18 cellular contexts compared by ENCODE assay signal in the genomic region with DNA sequence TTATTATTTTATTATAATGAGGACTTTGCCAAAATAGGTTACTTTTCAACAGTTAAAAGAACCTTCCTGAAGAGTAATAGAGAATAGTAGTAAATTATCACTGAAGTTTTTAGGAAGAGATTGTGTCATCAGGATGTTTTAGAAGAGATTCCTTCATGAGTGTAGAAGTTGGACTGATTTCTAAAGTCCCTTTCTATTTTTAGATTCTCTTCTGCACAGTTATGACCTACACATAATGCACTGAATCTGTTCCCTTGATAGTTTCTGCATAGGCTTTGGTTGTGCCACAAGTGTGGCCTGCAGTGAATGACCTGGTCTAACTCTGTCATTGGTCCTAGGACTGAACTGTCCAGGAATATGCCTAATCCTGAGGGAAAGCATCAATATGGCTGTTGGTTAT. TPM values are rescaled to one million over a fixed set of nuclear protein-coding genes. Genes with fewer than 3 reads are reported as not detected.
DNase-seq lines count a peak whose midpoint lies in the region; ATAC-seq, FAIRE-seq and TF ChIP-seq lines count a peak whose summit lies in the region.
"Had no signal": no experiment of that assay in that cellular context is flagged by ENCODE, and none has a peak within 500 bp of the region (broad histone marks: within the 10 kb centered on the region; RNA-seq: fewer than 3 reads in every experiment).

No MANE protein-coding gene starts in this region.

- H3K79me2 ChIP-seq in DOHH2 (ENCODE audit: control insufficient read depth, low read length) = no peaks in the 10 kb centered on the region

- H3K27ac ChIP-seq in DOHH2 (ENCODE audit: low read depth, low read length) (no peak overlapping the region), neutrophil (peak overlapping the region; percentile 12), small intestine (ENCODE audit: low read depth in 1 of 2, low read length in 1 of 2) (no peak overlapping the region), colonic mucosa (no peak overlapping the region)
- H3K27ac ChIP-seq: PC-9, RWPE1 had no signal

- no peak overlapping the region for H3K4me3 Mint-ChIP-seq in T-helper 17 cell
- H3K4me3 Mint-ChIP-seq: CD14-positive monocyte had no signal

- peaks cover 51% of the 10 kb centered on the region for H3K36me3 ChIP-seq in DOHH2 (ENCODE audit: control insufficient read depth, low read length)
- peaks cover 59% of the 10 kb centered on the region for H3K36me3 ChIP-seq in neutrophil
- H3K36me3 ChIP-seq in small intestine (ENCODE audit: control insufficient read depth in 2 of 2, insufficient read depth in 2 of 2, low read length in 2 of 2) = peaks cover 5 to 9% of the 10 kb centered on the region in 2 donors
- no peaks in the 10 kb centered on the region for H3K36me3 ChIP-seq in colonic mucosa

- FAIRE-seq in small intestine (lab: Jason Lieb, UNC) = no peak

- no peak for ATAC-seq in T-helper 17 cell

- H3K27me3 Mint-ChIP-seq in T-helper 17 cell = no peaks in the 10 kb centered on the region

- H3K4me1 Mint-ChIP-seq in T-helper 17 cell = peaks cover 5% of the 10 kb centered on the region

- H3K9me2 ChIP-seq in DOHH2 (replicated peaks; ENCODE audit: control insufficient read depth, low read length) = no peaks in the 10 kb centered on the region

- H3K27me3 ChIP-seq in DOHH2 (ENCODE audit: control insufficient read depth, low read length) (no peaks in the 10 kb centered on the region), neutrophil (no peaks in the 10 kb centered on the region), small intestine (ENCODE audit: control insufficient read depth in 2 of 2, insufficient read depth in 2 of 2, low read length in 2 of 2) (no peaks in the 10 kb centered on the region), colonic mucosa (no peaks in the 10 kb centered on the region)

- no peak overlapping the region for H3K9ac ChIP-seq in colonic mucosa (ENCODE audit: low read depth in 2 of 2, low read length in 2 of 2)

- intact Hi-C loops in colonic mucosa (cut with DNase I) = loop anchor here (10.0 kb wide), 1 partner anchor 399 kb away; no protein-coding TSS in a partner anchor

- H3K4me1 ChIP-seq in DOHH2 (ENCODE audit: control insufficient read depth, low read length) = peaks cover 16% of the 10 kb centered on the region
- H3K4me1 ChIP-seq in neutrophil (ENCODE audit: control insufficient read depth in 1 of 2, insufficient read depth in 1 of 2, low read depth in 1 of 2, low read length in 1 of 2) = peaks cover 2 to 8% of the 10 kb centered on the region in 2 experiments
- no peaks in the 10 kb centered on the region for H3K4me1 ChIP-seq in small intestine (ENCODE audit: control insufficient read depth in 2 of 2, insufficient read depth in 1 of 2, low read depth in 1 of 2, low read length in 1 of 2)
- no peaks in the 10 kb centered on the region for H3K4me1 ChIP-seq in colonic mucosa

- H3K9me3 ChIP-seq in DOHH2 (ENCODE audit: control insufficient read depth, insufficient read depth, low read length) (no peaks in the 10 kb centered on the region), T-helper 17 cell (ENCODE audit: control insufficient read depth, low read length, poor library complexity, severe bottlenecking) (no peaks in the 10 kb centered on the region), neutrophil (no peaks in the 10 kb centered on the region), small intestine (ENCODE audit: control insufficient read depth, low read depth) (no peaks in the 10 kb centered on the region), colonic mucosa (no peaks in the 10 kb centered on the region)

- H4K20me1 ChIP-seq in DOHH2 (ENCODE audit: control insufficient read depth, insufficient read depth, low read depth, low read length) = no peaks in the 10 kb centered on the region

- no peak for TF ChIP-seq CTCF in DOHH2 (IDR thresholded peaks at IDR 0.05; ENCODE audit: low read depth, low read length, poor library complexity, severe bottlenecking)
- TF ChIP-seq CTCF in choroid plexus epithelial cell (conservative IDR thresholded peaks at IDR 0.05; ENCODE audit: low read depth, low read length) = no peak
- TF ChIP-seq CTCF in neutrophil (IDR thresholded peaks at IDR 0.05) = no peak
- TF ChIP-seq CTCF in colonic mucosa (IDR thresholded peaks at IDR 0.05) = no peak

- peak overlapping the region; percentile 1 for H3K27ac Mint-ChIP-seq in T-helper 17 cell

- H3K36me3 Mint-ChIP-seq in T-helper 17 cell (ENCODE audit: low read depth) = peaks cover 18% of the 10 kb centered on the region

- no peaks in the 10 kb centered on the region for H3F3A ChIP-seq in DOHH2 (ENCODE audit: control insufficient read depth, insufficient read depth)

- H3K4me2 ChIP-seq in DOHH2 (ENCODE audit: low read length) = peak overlapping the region; percentile 8; the same call in 1 of the 2 replicates
- H3K4me2 ChIP-seq: PC-9 had no signal

- H3K4me3 ChIP-seq in DOHH2 (ENCODE audit: low read length) (no peak overlapping the region), choroid plexus epithelial cell (ENCODE audit: low read depth, low read length) (no peak overlapping the region), neutrophil (ENCODE audit: low read depth in 1 of 2, low read length in 1 of 2) (no peak overlapping the region), small intestine (ENCODE audit: low read depth in 1 of 2, low read length in 2 of 2) (no peak overlapping the region), colonic mucosa (no peak overlapping the region)
- H3K4me3 ChIP-seq: PC-9 had no signal

- DNase-seq in T-helper 17 cell (no peak), choroid plexus epithelial cell (ENCODE audit: low read depth) (peak; percentile 24), small intestine (no peak), activated gamma-delta T cell (lab: John Stamatoyannopoulos, UW) (no peak), colonic mucosa (no peak)
- no peak for DNase-seq in activated CD4-positive, CD25-positive, alpha-beta regulatory T cell treated with anti-CD3 and anti-CD28 coated beads, Interleukin-2, amount 50 U/mL, for 72 hours
- DNase-seq: COR-L47, GF-D8, KG1, NCI-H1417, NCI-H187, NCI-H2227 treated with DMSO at 0.1 percent for 48 hours, NCI-H524, PC-9 had no signal

RNA-seq across cellular contexts. Expression of gene SLC35A5, which starts 23.9 kb away (rescaled TPM):
- total RNA-seq in T-helper 17 cell (1 to 10 TPM; 7.6 to 8.6 TPM), colonic mucosa (10 to 100 TPM; 24.3 to 33.6 TPM)
- polyA plus RNA-seq in small intestine = 10 to 100 TPM in 1 of 3 donors, 1 to 10 TPM in 2; 6.2 to 19.1 (median 9.2) TPM

RNA-seq across cellular contexts. Expression of gene ATG3, which starts 24.0 kb away (rescaled TPM):
- 10 to 100 TPM; 45.9 to 46.2 TPM for total RNA-seq in T-helper 17 cell
- polyA plus RNA-seq in small intestine = 10 to 100 TPM; 60.4 to 73.0 (median 66.6) TPM
- total RNA-seq in colonic mucosa = 10 to 100 TPM; 59.1 to 79.9 TPM

RNA-seq across cellular contexts. Expression of gene CCDC80, which starts 55.2 kb away (rescaled TPM):
- total RNA-seq in T-helper 17 cell (not detected), colonic mucosa (10 to 100 TPM in 1 of 2 donors, 1 to 10 TPM in 1; 7.1 to 36.6 TPM)
- polyA plus RNA-seq in small intestine = 10 to 100 TPM in 1 of 3 donors, 1 to 10 TPM in 2; 2.5 to 14.5 (median 3.0) TPM

Comparison
In these comparisons a context has a peak if more than half of its experiments do, and no peak if none do; other contexts are left out.
1. RNA of gene CCDC80, which starts 55.2 kb away (total RNA-seq): 7.1 to 36.6 TPM in colonic mucosa; not detected in T-helper 17 cell; every median in the first group is over 4 times any median in the second.